Comparison of ENCODE assay signal across 8 cellular contexts in the genomic region with DNA sequence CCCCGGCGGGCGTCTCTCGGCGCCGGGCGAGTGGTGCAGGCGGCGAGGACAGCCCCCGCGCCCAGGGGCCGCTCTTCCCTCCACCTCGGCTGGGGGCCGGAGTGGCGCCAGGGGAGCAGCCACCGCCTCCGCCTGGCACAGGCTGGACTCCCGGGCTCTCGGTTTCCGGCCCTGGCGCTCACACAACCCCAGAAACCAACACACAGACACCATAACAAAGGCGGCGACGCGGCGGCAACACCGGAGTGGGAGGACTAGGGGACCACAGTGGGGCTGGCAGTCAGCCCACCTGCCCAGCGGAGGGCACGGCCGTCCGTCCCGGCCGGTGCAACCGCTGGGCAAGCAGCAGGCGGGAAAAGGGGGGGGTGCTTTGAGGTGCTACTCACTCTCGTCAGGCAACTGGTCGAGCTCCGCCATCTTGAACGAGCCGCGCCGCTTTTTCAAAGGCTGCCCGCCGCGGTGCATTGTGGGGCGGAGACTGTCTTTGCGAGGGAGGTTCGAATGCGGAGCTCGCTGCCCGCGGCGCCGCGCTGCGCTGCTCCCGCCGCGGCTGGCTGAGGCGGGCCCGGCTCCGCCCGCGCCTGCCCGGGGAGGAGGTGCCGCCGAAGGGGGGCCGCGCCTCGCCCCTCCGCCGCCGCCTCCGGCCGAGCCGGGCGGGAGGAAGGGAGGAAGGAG. TPM values are rescaled to one million over a fixed set of nuclear protein-coding genes. Genes with fewer than 3 reads are reported as not detected.
DNase-seq lines count a peak whose midpoint lies in the region; ATAC-seq and TF ChIP-seq lines count a peak whose summit lies in the region.

A gene with protein sequence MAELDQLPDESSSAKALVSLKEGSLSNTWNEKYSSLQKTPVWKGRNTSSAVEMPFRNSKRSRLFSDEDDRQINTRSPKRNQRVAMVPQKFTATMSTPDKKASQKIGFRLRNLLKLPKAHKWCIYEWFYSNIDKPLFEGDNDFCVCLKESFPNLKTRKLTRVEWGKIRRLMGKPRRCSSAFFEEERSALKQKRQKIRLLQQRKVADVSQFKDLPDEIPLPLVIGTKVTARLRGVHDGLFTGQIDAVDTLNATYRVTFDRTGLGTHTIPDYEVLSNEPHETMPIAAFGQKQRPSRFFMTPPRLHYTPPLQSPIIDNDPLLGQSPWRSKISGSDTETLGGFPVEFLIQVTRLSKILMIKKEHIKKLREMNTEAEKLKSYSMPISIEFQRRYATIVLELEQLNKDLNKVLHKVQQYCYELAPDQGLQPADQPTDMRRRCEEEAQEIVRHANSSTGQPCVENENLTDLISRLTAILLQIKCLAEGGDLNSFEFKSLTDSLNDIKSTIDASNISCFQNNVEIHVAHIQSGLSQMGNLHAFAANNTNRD (minus strand): TSS at position 442 of the 675 bp plus-strand sequence. CDS start 25 bp downstream, at position 417.

- H3K9me2 ChIP-seq in MM.1S (replicated peaks; ENCODE audit: insufficient read depth, low read length), result no peaks in the 10 kb centered on the region

- TF ChIP-seq EP300 in gastroesophageal sphincter (IDR thresholded peaks at IDR 0.05), result no peak

- peak within 1 kb of the TSS; percentile 96 for H3K4me2 ChIP-seq in MM.1S (ENCODE audit: low read depth, low read length)

- H2AFZ ChIP-seq in MM.1S (ENCODE audit: low read length), result peak within 1 kb of the TSS; percentile 100

- H3K36me3 ChIP-seq in MM.1S (replicated peaks; ENCODE audit: insufficient read depth, low read length), result no peaks in the 10 kb centered on the region
- peaks cover 7% of the 10 kb centered on the region; the same call in 1 of the 2 replicates for H3K36me3 ChIP-seq in SJCRH30
- no peaks in the 10 kb centered on the region for H3K36me3 ChIP-seq in gastroesophageal sphincter
- H3K36me3 ChIP-seq in neutrophil, result no peaks in the 10 kb centered on the region
- H3K36me3 ChIP-seq in subcutaneous abdominal adipose tissue (ENCODE audit: control insufficient read depth in 5 of 5, insufficient read depth in 5 of 5, low read length in 5 of 5), result no peaks in the 10 kb centered on the region

- H3K9ac ChIP-seq in MM.1S (ENCODE audit: low read length) (peak within 1 kb of the TSS; percentile 97), subcutaneous abdominal adipose tissue (ENCODE audit: low read length in 5 of 5) (peak within 1 kb of the TSS; percentile 48 to 96 (median 86))

- H3K4me1 ChIP-seq in MM.1S (ENCODE audit: low read length), result peaks cover 14% of the 10 kb centered on the region
- no peaks in the 10 kb centered on the region for H3K4me1 ChIP-seq in SJCRH30
- peaks cover 0 to 24% (median 4%) of the 10 kb centered on the region in 3 donors for H3K4me1 ChIP-seq in gastroesophageal sphincter
- peaks cover 15 to 18% of the 10 kb centered on the region in 2 experiments for H3K4me1 ChIP-seq in neutrophil (ENCODE audit: control insufficient read depth in 1 of 2, insufficient read depth in 1 of 2, low read depth in 1 of 2, low read length in 1 of 2)
- peaks cover 0 to 20% (median 17%) of the 10 kb centered on the region in 5 donors for H3K4me1 ChIP-seq in subcutaneous abdominal adipose tissue (ENCODE audit: control insufficient read depth in 5 of 5, insufficient read depth in 5 of 5, low read length in 5 of 5)

- DNase-seq in GF-D8 (lab: John Stamatoyannopoulos, UW), result peak; percentile 67
- DNase-seq in HCEC 1CT, result peak; percentile 91
- peak; percentile 96 for DNase-seq in MM.1S
- DNase-seq in SJCRH30, result peak; percentile 97
- peak; percentile 88 for DNase-seq in activated gamma-delta T cell treated with anti-CD3 and anti-CD28 coated beads, Interleukin-2, amount 50 U/mL, for 16 hours (ENCODE audit: low read depth)

- H3K4me3 ChIP-seq in MM.1S (ENCODE audit: low read length) (peak within 1 kb of the TSS; percentile 100), SJCRH30 (peak within 1 kb of the TSS; percentile 83), gastroesophageal sphincter (peak within 1 kb of the TSS; percentile 85 to 91), neutrophil (ENCODE audit: low read depth in 1 of 2, low read length in 1 of 2) (peak within 1 kb of the TSS; percentile 95 to 99), subcutaneous abdominal adipose tissue (ENCODE audit: low read depth in 1 of 5, low read length in 5 of 5) (peak within 1 kb of the TSS; percentile 67 to 97 (median 90))

- peak; percentile 95 for ATAC-seq in gastroesophageal sphincter

- peaks cover 51% of the 10 kb centered on the region for H3K79me2 ChIP-seq in MM.1S (ENCODE audit: low read length)

- no peak for TF ChIP-seq CTCF in MM.1S (IDR thresholded peaks at IDR 0.05; ENCODE audit: low read length)
- peak in 1 of 4 experiments; percentile 17 for TF ChIP-seq CTCF in gastroesophageal sphincter (IDR thresholded peaks at IDR 0.05)
- no peak for TF ChIP-seq CTCF in neutrophil (IDR thresholded peaks at IDR 0.05)

- peaks cover 6% of the 10 kb centered on the region for H3F3A ChIP-seq in MM.1S (ENCODE audit: insufficient read depth, low read length)

- no peak for TF ChIP-seq POLR2A in gastroesophageal sphincter (IDR thresholded peaks at IDR 0.05)

- 0 out of 2 replicates have a peak, but pooled peaks cover 1% of the 10 kb centered on the region for H4K20me1 ChIP-seq in MM.1S (ENCODE audit: insufficient read depth, low read length)

- no CpG with 5 or more reads among the region's 77 CpGs for WGBS in gastroesophageal sphincter (ENCODE audit: low coverage in 1 of 2), 2 donors

- H3K27me3 ChIP-seq in MM.1S (replicated peaks; ENCODE audit: insufficient read depth, low read length), result no peaks in the 10 kb centered on the region
- H3K27me3 ChIP-seq in SJCRH30, result no peaks in the 10 kb centered on the region
- no peaks in the 10 kb centered on the region for H3K27me3 ChIP-seq in gastroesophageal sphincter
- H3K27me3 ChIP-seq in neutrophil, result peaks cover 25% of the 10 kb centered on the region
- H3K27me3 ChIP-seq in subcutaneous abdominal adipose tissue (ENCODE audit: control insufficient read depth in 5 of 5, insufficient read depth in 4 of 5, low read length in 5 of 5), result no peaks in the 10 kb centered on the region

- no peaks in the 10 kb centered on the region for H3K9me3 ChIP-seq in MM.1S (replicated peaks; ENCODE audit: insufficient read depth, low read length)
- no peaks in the 10 kb centered on the region for H3K9me3 ChIP-seq in SJCRH30 (replicated peaks)
- H3K9me3 ChIP-seq in gastroesophageal sphincter, result no peaks in the 10 kb centered on the region
- no peaks in the 10 kb centered on the region for H3K9me3 ChIP-seq in neutrophil
- H3K9me3 ChIP-seq in subcutaneous abdominal adipose tissue (ENCODE audit: control insufficient read depth in 5 of 5, low read length in 5 of 5), result no peaks in the 10 kb centered on the region

- peak within 1 kb of the TSS; percentile 73 for H3K27ac ChIP-seq in MM.1S (ENCODE audit: low read length)
- peak within 1 kb of the TSS; percentile 92 for H3K27ac ChIP-seq in SJCRH30
- peak within 1 kb of the TSS; percentile 4 to 87 (median 78) for H3K27ac ChIP-seq in gastroesophageal sphincter
- peak within 1 kb of the TSS; percentile 54 for H3K27ac ChIP-seq in neutrophil
- peak within 1 kb of the TSS; percentile 54 for H3K27ac ChIP-seq in subcutaneous abdominal adipose tissue (ENCODE audit: low read depth, low read length)

RNA-seq across cellular contexts. Expression of the gene that starts here (rescaled TPM):
- 27.2 and 31.8 TPM in 2 replicates for total RNA-seq in SJCRH30 (2014; rRNA removed; shearing (Covaris generic))
- total RNA-seq in gastroesophageal sphincter, result 1 to 10 TPM; 2.8 to 5.4 (median 3.4) TPM

Comparison
In these comparisons a context has a peak if more than half of its experiments do, and no peak if none do; other contexts are left out.
1. Peak in every context shown above with its lines: DNase-seq, ATAC-seq, H3K4me3 ChIP-seq and H3K27ac ChIP-seq.